In genomic region chr11:20518323-20518834, GRCh38 we compare ENCODE assay signal across 21 cellular contexts.
"Had no signal": no experiment of that assay in that cellular context is flagged by ENCODE, and none has a peak within 500 bp of the region (broad histone marks: within the 10 kb centered on the region; RNA-seq: fewer than 3 reads in every experiment).

No MANE protein-coding gene starts in this region.

- H3K36me3 ChIP-seq: breast epithelium, esophagus squamous epithelium, gastrocnemius medialis, thoracic aorta, upper lobe of left lung had no signal

- H3K4me3 ChIP-seq: breast epithelium, coronary artery, esophagus squamous epithelium, gastrocnemius medialis, thoracic aorta, upper lobe of left lung had no signal

- H3K4me1 ChIP-seq: breast epithelium, esophagus squamous epithelium, gastrocnemius medialis had no signal

- H3K27ac ChIP-seq: breast epithelium, coronary artery, esophagus squamous epithelium, gastrocnemius medialis, thoracic aorta, upper lobe of left lung had no signal

- H3K27me3 ChIP-seq: breast epithelium, esophagus squamous epithelium, gastrocnemius medialis, upper lobe of left lung had no signal

- ATAC-seq: activated T-cell treated with anti-CD3 and anti-CD28 coated beads, Interleukin-2, amount 50 U/mL, for 4 hours; gastrocnemius medialis; naive thymus-derived CD8-positive, alpha-beta T cell had no signal

- DNase-seq: activated CD4-positive, alpha-beta T cell treated with anti-CD3 and anti-CD28 coated beads for 4 hours; activated CD4-positive, alpha-beta T cell treated with anti-CD3 and anti-CD28 coated beads, Interleukin-2, amount 50 U/mL, for 48 hours; activated CD4-positive, CD25-positive, alpha-beta regulatory T cell; activated CD8-positive, alpha-beta memory T cell treated with anti-CD3 and anti-CD28 coated beads, Interleukin-2, amount 50 U/mL, for 48 hours; activated naive CD4-positive, alpha-beta T cell treated with Interleukin-2 at 50 U/mL for 16 hours; activated naive CD8-positive, alpha-beta T cell treated with anti-CD3 and anti-CD28 coated beads for 36 hours; activated T-cell treated with anti-CD3 and anti-CD28 coated beads, Interleukin-2, amount 50 U/mL, for 4 hours; cerebellar nuclear complex; endodermal cell; esophagus squamous epithelium; gastrocnemius medialis; mammary epithelial cell; naive thymus-derived CD8-positive, alpha-beta T cell; retina; stimulated activated CD4-positive, alpha-beta T cell treated with anti-CD3 and anti-CD28 coated beads, Interleukin-4, amount 100 ng/mL, for 24 hours; stimulated activated naive CD4-positive, alpha-beta T cell treated with Interleukin-2 at 50 U/mL for 16 hours; T1000 had no signal

- H3K9me3 ChIP-seq: breast epithelium, esophagus squamous epithelium, gastrocnemius medialis, thoracic aorta, upper lobe of left lung had no signal
